1 cellular context compared by ENCODE assay signal in genomic region chr10:12332572-12333381, GRCh38.
TF ChIP-seq lines count a peak whose summit lies in the region.

No MANE protein-coding gene starts in this region.

TF ChIP-seq in K562, 482 proteins besides CTCF, POLR2A, EP300 and RAD21:
- TF ChIP-seq CREB3L1 (IDR thresholded peaks at IDR 0.05; ENCODE audit: borderline replicate concordance, low read depth), result no peak
- no peak for TF ChIP-seq FOSL1 (tag; conservative IDR thresholded peaks at IDR 0.05)
- no peak for TF ChIP-seq ZNF124 (CRISPR knock-in tag; IDR thresholded peaks at IDR 0.05)
- TF ChIP-seq MCM3 (IDR thresholded peaks at IDR 0.05), result no peak
- no peak for TF ChIP-seq MTA1 (IDR thresholded peaks at IDR 0.05; ENCODE audit: borderline replicate concordance)
- TF ChIP-seq MECOM (CRISPR knock-in tag; IDR thresholded peaks at IDR 0.05), result no peak
- no peak for TF ChIP-seq KDM1A (IDR thresholded peaks at IDR 0.05)
- no peak for TF ChIP-seq CXXC5 (CRISPR knock-in tag; IDR thresholded peaks at IDR 0.05)
- TF ChIP-seq CGGBP1 (CRISPR knock-in tag; IDR thresholded peaks at IDR 0.05), result no peak
- no peak for TF ChIP-seq TGIF2 (CRISPR knock-in tag; IDR thresholded peaks at IDR 0.05)
- no peak for TF ChIP-seq CEBPG (CRISPR knock-in tag; IDR thresholded peaks at IDR 0.05)
- peak in 1 of 2 experiments; percentile 56; a peak in 2 of 4 replicates for TF ChIP-seq CEBPG (tag; conservative IDR thresholded peaks at IDR 0.05 in 1 of 2, IDR thresholded peaks at IDR 0.05 in 1 of 2)
- no peak for TF ChIP-seq BRF1 (IDR thresholded peaks at IDR 0.05; ENCODE audit: borderline replicate concordance, extremely low read depth, insufficient read length)
- TF ChIP-seq EP400 (IDR thresholded peaks at IDR 0.05), result no peak
- no peak for TF ChIP-seq SMAD2 (IDR thresholded peaks at IDR 0.05; ENCODE audit: low read depth, low read length)
- TF ChIP-seq XRCC4 (IDR thresholded peaks at IDR 0.05; ENCODE audit: extremely low read depth, insufficient read depth, insufficient read length), result no peak
- TF ChIP-seq PREB (CRISPR knock-in tag; IDR thresholded peaks at IDR 0.05), result no peak
- TF ChIP-seq GATAD2A (IDR thresholded peaks at IDR 0.05), result no peak
- TF ChIP-seq SIN3B (IDR thresholded peaks at IDR 0.05; ENCODE audit: low read depth), result no peak
- no peak for TF ChIP-seq ZNF445 (CRISPR knock-in tag; IDR thresholded peaks at IDR 0.05; ENCODE audit: low read depth)
- TF ChIP-seq CEBPB (tag; IDR thresholded peaks at IDR 0.05), result peak; percentile 70
- TF ChIP-seq MAX (CRISPR knock-in tag; IDR thresholded peaks at IDR 0.05), result no peak
- no peak for TF ChIP-seq ZNF639 (CRISPR knock-in tag; conservative IDR thresholded peaks at IDR 0.05 in 1 of 2, IDR thresholded peaks at IDR 0.05 in 1 of 2)
- TF ChIP-seq RBM25 (IDR thresholded peaks at IDR 0.05; ENCODE audit: low read depth, low read length, severe bottlenecking), result peak; percentile 21
- no peak for TF ChIP-seq CREB5 (CRISPR knock-in tag; IDR thresholded peaks at IDR 0.05)
